In genomic region chr6:159700970-159701369, GRCh38 we compare ENCODE assay signal across 11 cellular contexts. TPM values are rescaled to one million over a fixed set of nuclear protein-coding genes. Genes with fewer than 3 reads are reported as not detected.
DNase-seq lines count a peak whose midpoint lies in the region; ATAC-seq and TF ChIP-seq lines count a peak whose summit lies in the region.
"Had no signal": no experiment of that assay in that cellular context is flagged by ENCODE, and none has a peak within 500 bp of the region (broad histone marks: within the 10 kb centered on the region; RNA-seq: fewer than 3 reads in every experiment).

No MANE protein-coding gene starts in this region.

- H3K27me3 Mint-ChIP-seq in Calu3 (ENCODE audit: unreplicated experiment): no peaks in the 10 kb centered on the region
- H3K27me3 Mint-ChIP-seq: activated CD4-positive, alpha-beta memory T cell treated with anti-CD3 and anti-CD28 coated beads for 36 hours had no signal

- peak overlapping the region; percentile 56 for H3K27ac Mint-ChIP-seq in Calu3 (ENCODE audit: unreplicated experiment)

- no peaks in the 10 kb centered on the region for H3K9me3 ChIP-seq in esophagus muscularis mucosa
- no peaks in the 10 kb centered on the region for H3K9me3 ChIP-seq in psoas muscle

- no peak for DNase-seq in Calu3
- peak; percentile 53 to 90 for DNase-seq in NCI-H524 (lab: John Stamatoyannopoulos, UW)
- DNase-seq in esophagus muscularis mucosa (ENCODE audit: extremely low spot score): no peak
- no peak for DNase-seq in psoas muscle
- DNase-seq in AG08396 (ENCODE audit: low spot score): no peak
- no peak for DNase-seq in NCI-H526 (lab: John Stamatoyannopoulos, UW)
- DNase-seq: activated CD4-positive, alpha-beta memory T cell treated with anti-CD3 and anti-CD28 coated beads for 36 hours; NCI-H1436 treated with DMSO at 0.1 percent for 48 hours had no signal

- H3K4me3 ChIP-seq in esophagus muscularis mucosa: no peak overlapping the region
- no peak overlapping the region for H3K4me3 ChIP-seq in psoas muscle

- H3K27me3 ChIP-seq in esophagus muscularis mucosa (no peaks in the 10 kb centered on the region), psoas muscle (ENCODE audit: insufficient read depth in 3 of 3, low read length in 2 of 3) (no peaks in the 10 kb centered on the region)

- intact Hi-C loops in Calu3 (cut with micrococcal nuclease; ENCODE audit: unreplicated experiment): no loop called here
- intact Hi-C loops in esophagus muscularis mucosa (cut with DNase I): no loop called here
- intact Hi-C loops in psoas muscle (cut with DNase I): no loop called here

- peaks cover 6% of the 10 kb centered on the region for H3K36me3 Mint-ChIP-seq in Calu3 (ENCODE audit: insufficient read depth, unreplicated experiment)

- TF ChIP-seq POLR2A in esophagus muscularis mucosa (IDR thresholded peaks at IDR 0.05; ENCODE audit: low read depth): no peak

- TF ChIP-seq CTCF in Calu3 (IDR thresholded peaks at IDR 0.05; ENCODE audit: unreplicated experiment) (no peak), esophagus muscularis mucosa (IDR thresholded peaks at IDR 0.05) (no peak), psoas muscle (IDR thresholded peaks at IDR 0.05) (no peak)

- ATAC-seq in psoas muscle (peak; percentile 67 to 73 (median 72)), HG02798 (IDR thresholded peaks at IDR 0.05; ENCODE audit: poor library complexity, unreplicated experiment) (no peak), GM18873 (IDR thresholded peaks at IDR 0.05; ENCODE audit: low FRiP score, unreplicated experiment) (no peak)

- H3K4me3 Mint-ChIP-seq in Calu3 (ENCODE audit: low read depth, unreplicated experiment): no peak overlapping the region

- H3K36me3 ChIP-seq in esophagus muscularis mucosa (no peaks in the 10 kb centered on the region), psoas muscle (ENCODE audit: insufficient read depth in 1 of 2, low read depth in 1 of 2) (no peaks in the 10 kb centered on the region)

- peaks cover 11 to 22% (median 20%) of the 10 kb centered on the region in 4 donors for H3K4me1 ChIP-seq in esophagus muscularis mucosa
- H3K4me1 ChIP-seq in psoas muscle: peaks cover 19% of the 10 kb centered on the region

- TF ChIP-seq EP300 in esophagus muscularis mucosa (IDR thresholded peaks at IDR 0.05): no peak

- no peaks in the 10 kb centered on the region for H3K9me3 Mint-ChIP-seq in Calu3 (ENCODE audit: low read depth, unreplicated experiment)
- H3K9me3 Mint-ChIP-seq: activated CD4-positive, alpha-beta memory T cell treated with anti-CD3 and anti-CD28 coated beads for 36 hours had no signal

- H3K27ac ChIP-seq in esophagus muscularis mucosa (replicated peaks in 1 of 4) (peak overlapping the region; percentile 66 to 77 (median 72)), psoas muscle (peak overlapping the region; percentile 86)
- H3K27ac ChIP-seq: HL-60 had no signal

- peaks cover 24% of the 10 kb centered on the region for H3K4me1 Mint-ChIP-seq in Calu3 (ENCODE audit: low read depth, unreplicated experiment)

- WGBS in esophagus muscularis mucosa: 42% methylated on average over 1 of the region's 1 CpG
- WGBS in psoas muscle, 3 donors: 4 to 6% (median 6%) methylated on average over 1 of the region's 1 CpG

- CTCF ChIA-PET in Calu3 (lab: Charles Lee): interaction anchor here (0.7 kb wide), 1 partner anchor 13 kb away, joined by 3 read pairs; no protein-coding TSS in a partner anchor

- BruUV-seq in Calu3 (replicated peaks; lab: Mats Ljungman, UMichigan): TSS peak; percentile 50

RNA-seq across cellular contexts. Expression of gene SOD2, which starts 7.9 kb away (rescaled TPM):
- total RNA-seq in Calu3 (2022) (143 and 202 TPM in 2 replicates), esophagus muscularis mucosa (100 to 1,000 TPM; 147 to 927 (median 395) TPM), psoas muscle (1,000 to 10,000 TPM in 3 of 4 donors, 100 to 1,000 TPM in 1; 573 to 7,738 (median 3,937) TPM)
- over 10,000 TPM in 1 of 3 donors, 1,000 to 10,000 TPM in 2; 5,251 to 11,097 (median 6,044) TPM for polyA plus RNA-seq in psoas muscle

RNA-seq across cellular contexts. Expression of gene WTAP, which starts 26.3 kb away (rescaled TPM):
- 91.8 and 103 TPM in 2 replicates for total RNA-seq in Calu3 (2022)
- 10 to 100 TPM; 62.7 to 96.9 (median 75.3) TPM for total RNA-seq in esophagus muscularis mucosa
- 100 to 1,000 TPM in 3 of 4 donors, 10 to 100 TPM in 1; 51.8 to 199 (median 107) TPM for total RNA-seq in psoas muscle
- polyA plus RNA-seq in psoas muscle: 100 to 1,000 TPM; 131 to 284 (median 265) TPM

Comparison
In these comparisons a context has a peak if more than half of its experiments do, and no peak if none do; other contexts are left out.
1. DNase-seq: peak in NCI-H524 (2 of 2); none in Calu3 (single experiment), esophagus muscularis mucosa (single experiment), psoas muscle (0 of 2), AG08396 (single experiment) and NCI-H526 (0 of 2).
2. ATAC-seq: peak in psoas muscle (4 of 4); none in HG02798 (single experiment) and GM18873 (single experiment).